Comparison of ENCODE assay signal across 8 cellular contexts in genomic region chr19:38676023-38676877, GRCh38. TPM values are rescaled to one million over a fixed set of nuclear protein-coding genes. Genes with fewer than 3 reads are reported as not detected.
A peak's percentile ranks its signal among the peaks of the same experiment; 100 is the strongest.
DNase-seq lines count a peak whose midpoint lies in the region; FAIRE-seq and TF ChIP-seq lines count a peak whose summit lies in the region.

No MANE protein-coding gene starts in this region.

- no peak overlapping the region for H3K4me3 ChIP-seq in skin epidermis

- TF ChIP-seq POLR2A in GM12891 (IDR thresholded peaks at IDR 0.05; ENCODE audit: low read depth, low read length) (no peak), H54 (IDR thresholded peaks at IDR 0.05; ENCODE audit: low read depth, low read length) (no peak)

- FAIRE-seq in GM12891 (lab: Jason Lieb, UNC) (peak; percentile 57), H54 (lab: Jason Lieb, UNC) (no peak)

- H3K36me3 Mint-ChIP-seq in glutamatergic neuron (ENCODE audit: unreplicated experiment), result peaks cover under 1% of the 10 kb centered on the region

- peaks cover 14% of the 10 kb centered on the region for H3K27me3 Mint-ChIP-seq in glutamatergic neuron (ENCODE audit: unreplicated experiment)

- TF ChIP-seq CTCF in glutamatergic neuron (IDR thresholded peaks at IDR 0.05; ENCODE audit: partially characterized antibody, unreplicated experiment), result no peak

- peak overlapping the region; percentile 82 for H3K27ac Mint-ChIP-seq in glutamatergic neuron (ENCODE audit: unreplicated experiment)

- H3K4me1 Mint-ChIP-seq in glutamatergic neuron (ENCODE audit: low read depth, unreplicated experiment), result peaks cover 54% of the 10 kb centered on the region

- peak overlapping the region; percentile 30 for H3K4me3 Mint-ChIP-seq in glutamatergic neuron (ENCODE audit: unreplicated experiment)

- no peak for DNase-seq in GM12891 (ENCODE audit: insufficient read length, low spot score)
- peak; percentile 83 for DNase-seq in UCSD-AML1 (lab: John Stamatoyannopoulos, UW; ENCODE audit: unreplicated experiment)
- DNase-seq in glutamatergic neuron, result no peak
- no peak for DNase-seq in NCI-H2107 treated with DMSO at 0.1 percent for 48 hours (lab: John Stamatoyannopoulos, UW; ENCODE audit: unreplicated experiment)
- no peak for DNase-seq in NCI-H524 (lab: John Stamatoyannopoulos, UW)
- no peak for DNase-seq in H54 (ENCODE audit: insufficient read length, low spot score)
- no peak for DNase-seq in RPMI8226

- peak overlapping the region in 20 of 21 experiments; percentile 8 to 92 (median 81) for H3K27ac ChIP-seq in skin epidermis

- peaks cover 11% of the 10 kb centered on the region for H3K9me3 Mint-ChIP-seq in glutamatergic neuron (ENCODE audit: unreplicated experiment)

TF ChIP-seq in GM12891, 5 proteins besides CTCF, POLR2A, EP300 and RAD21:
- TF ChIP-seq SPI1 (IDR thresholded peaks at IDR 0.05; ENCODE audit: low read depth, low read length) (no peak), POLR2AphosphoS5 (IDR thresholded peaks at IDR 0.05; ENCODE audit: low read depth, low read length) (no peak), TAF1 (IDR thresholded peaks at IDR 0.05; ENCODE audit: low read depth, low read length) (no peak), POU2F2 (IDR thresholded peaks at IDR 0.05; ENCODE audit: low read depth, low read length) (no peak)
TF ChIP-seq in GM12891: peak in this region for 0.

RNA-seq across cellular contexts. Expression of gene ACTN4, which starts 28.8 kb away (rescaled TPM):
- 122 TPM for polyA plus RNA-seq in GM12891 (2012; ENCODE audit: low read depth, missing spikeins)
- total RNA-seq in glutamatergic neuron (ENCODE audit: unreplicated experiment), result 975 TPM

RNA-seq across cellular contexts. Expression of gene EIF3K, which starts 57.3 kb away (rescaled TPM):
- 367 TPM for polyA plus RNA-seq in GM12891 (2012; ENCODE audit: low read depth, missing spikeins)
- total RNA-seq in glutamatergic neuron (ENCODE audit: unreplicated experiment), result 247 TPM

RNA-seq across cellular contexts. Expression of gene MAP4K1, which starts 58.5 kb away (rescaled TPM):
- polyA plus RNA-seq in GM12891 (2012; ENCODE audit: low read depth, missing spikeins), result 123 TPM
- 6.3 TPM for total RNA-seq in glutamatergic neuron (ENCODE audit: unreplicated experiment)
